In genomic region chr10:112839928-112840654, GRCh38 we compare ENCODE assay signal across 15 cellular contexts.
A peak's percentile ranks its signal among the peaks of the same experiment; 100 is the strongest.
DNase-seq lines count a peak whose midpoint lies in the region; ATAC-seq and TF ChIP-seq lines count a peak whose summit lies in the region.
"Had no signal": no experiment of that assay in that cellular context is flagged by ENCODE, and none has a peak within 500 bp of the region (broad histone marks: within the 10 kb centered on the region; RNA-seq: fewer than 3 reads in every experiment).

No MANE protein-coding gene starts in this region.

- H4K5ac ChIP-seq in mesendoderm (ENCODE audit: low read length), result no peak overlapping the region

- peaks cover 16% of the 10 kb centered on the region for H3K9me3 ChIP-seq in BLaER1
- H3K9me3 ChIP-seq: HAP-1 had no signal

- H2BK120ac ChIP-seq in mesendoderm (ENCODE audit: low read depth, low read length), result no peak overlapping the region

- H3K23ac ChIP-seq in mesendoderm (ENCODE audit: low read length), result no peak overlapping the region

- peak overlapping the region; percentile 88 for H3K4me2 ChIP-seq in BLaER1
- no peak overlapping the region for H3K4me2 ChIP-seq in mesendoderm (ENCODE audit: low read length)

- no peak overlapping the region for H4K8ac ChIP-seq in mesendoderm (ENCODE audit: low read depth, low read length)

- no peaks in the 10 kb centered on the region for H3K79me1 ChIP-seq in mesendoderm (ENCODE audit: low read length)

- no peak overlapping the region for H2BK5ac ChIP-seq in mesendoderm (ENCODE audit: low read length)

- no peak overlapping the region for H3K27ac ChIP-seq in BLaER1
- no peak overlapping the region for H3K27ac ChIP-seq in mesendoderm (ENCODE audit: low read depth, low read length)
- H3K27ac ChIP-seq: BLaER1 treated with 17β-estradiol and CSF1 and Interleukin-3, amounts not matched to agents 10 nM and 100 nM; HL-60 had no signal

- no peaks in the 10 kb centered on the region for H3K36me3 ChIP-seq in BLaER1
- no peaks in the 10 kb centered on the region for H3K36me3 ChIP-seq in mesendoderm (ENCODE audit: control insufficient read depth, insufficient read depth, low read length)
- H3K36me3 ChIP-seq: BLaER1 treated with 17β-estradiol and CSF1 and Interleukin-3, amounts not matched to agents 10 nM and 100 nM; HAP-1 had no signal

- no peaks in the 10 kb centered on the region for H3K27me3 ChIP-seq in BLaER1
- H3K27me3 ChIP-seq in mesendoderm (ENCODE audit: insufficient read depth, low read length, poor library complexity), result no peaks in the 10 kb centered on the region

- DNase-seq in left lobe of liver (ENCODE audit: low spot score), result peak; percentile 89
- no peak for DNase-seq in mesendoderm
- DNase-seq in hepatic stellate cell (ENCODE audit: low spot score), result no peak
- DNase-seq in NCI-H748 treated with DMSO at 0.1 percent for 48 hours (lab: John Stamatoyannopoulos, UW), result no peak
- DNase-seq in NCI-H1930 (lab: John Stamatoyannopoulos, UW), result no peak
- DNase-seq: 8988T; Calu3; CD8-positive, alpha-beta T cell; DMS79 treated with DMSO at 0.1 percent for 48 hours; GF-D8 had no signal

- H3K4me3 ChIP-seq in BLaER1 (no peak overlapping the region), mesendoderm (ENCODE audit: low read length) (no peak overlapping the region)
- H3K4me3 ChIP-seq: BLaER1 treated with 17β-estradiol and CSF1 and Interleukin-3, amounts not matched to agents 10 nM and 100 nM; HAP-1 had no signal

- ATAC-seq in left lobe of liver, result peak; percentile 65
- ATAC-seq: CD8-positive, alpha-beta T cell had no signal

- WGBS in mesendoderm (ENCODE audit: extremely low coverage, insufficient coverage, low lambda C conversion rate), result no CpG with 5 or more reads among the region's 5 CpGs

- no peak overlapping the region for H3K56ac ChIP-seq in mesendoderm (ENCODE audit: low read length)

- H2AK5ac ChIP-seq in mesendoderm (ENCODE audit: low read length), result peak overlapping the region; percentile 68

- H3K18ac ChIP-seq in mesendoderm (ENCODE audit: low read length), result no peak overlapping the region

- no peak overlapping the region for H3K9ac ChIP-seq in BLaER1
- no peak overlapping the region for H3K9ac ChIP-seq in mesendoderm (ENCODE audit: low read length)

- no peak overlapping the region for H3K4ac ChIP-seq in mesendoderm (ENCODE audit: low read depth, low read length)

- H4K20me1 ChIP-seq in BLaER1, result peaks cover 8% of the 10 kb centered on the region; the same call in 1 of the 2 replicates

- H3K79me2 ChIP-seq in mesendoderm (ENCODE audit: control insufficient read depth, insufficient read depth, low read length), result no peaks in the 10 kb centered on the region

- H2BK15ac ChIP-seq in mesendoderm (replicated peaks; ENCODE audit: low read depth), result no peak overlapping the region

- peaks cover 76% of the 10 kb centered on the region for H3K4me1 ChIP-seq in BLaER1
- H3K4me1 ChIP-seq in mesendoderm (ENCODE audit: control insufficient read depth, low read depth, low read length), result peaks cover 7% of the 10 kb centered on the region
- H3K4me1 ChIP-seq: HAP-1 had no signal

TF ChIP-seq in PFSK-1, 5 proteins besides CTCF, POLR2A, EP300 and RAD21:
- TF ChIP-seq SIN3A (IDR thresholded peaks at IDR 0.05; ENCODE audit: borderline replicate concordance, insufficient read depth, low read length) (peak; percentile 56; the same call in 1 of the 2 replicates), REST (IDR thresholded peaks at IDR 0.05; ENCODE audit: insufficient read depth in 1 of 2, low read depth in 2 of 2, low read length in 2 of 2) (peak in 1 of 2 experiments; percentile 52; a peak in 1 of 4 replicates), POLR2AphosphoS5 (IDR thresholded peaks at IDR 0.05; ENCODE audit: low read depth, low read length) (no peak), TAF1 (IDR thresholded peaks at IDR 0.05; ENCODE audit: borderline replicate concordance, insufficient read depth, low read length) (no peak), FOXP2 (optimal IDR thresholded peaks at IDR 0.05; ENCODE audit: borderline replicate concordance, extremely low read depth, extremely low read length, insufficient read depth) (no peak)
